In genomic region chr6:33271098-33271607, GRCh38 we compare ENCODE assay signal across 8 cellular contexts. TPM values are rescaled to one million over a fixed set of nuclear protein-coding genes. Genes with fewer than 3 reads are reported as not detected.
A peak's percentile ranks its signal among the peaks of the same experiment; 100 is the strongest.
DNase-seq lines count a peak whose midpoint lies in the region; ATAC-seq and TF ChIP-seq lines count a peak whose summit lies in the region.

No MANE protein-coding gene starts in this region.

- H3K4me3 Mint-ChIP-seq in CD4-positive, alpha-beta memory T cell = peak overlapping the region; percentile 96 to 100 (median 98)

- H3K4me1 Mint-ChIP-seq in CD4-positive, alpha-beta memory T cell = peaks cover 38 to 72% (median 56%) of the 10 kb centered on the region in 4 donors

- H3K4me1 ChIP-seq in CD4-positive, alpha-beta memory T cell (ENCODE audit: insufficient read depth, low read length) = peaks cover 57% of the 10 kb centered on the region
- peaks cover 61% of the 10 kb centered on the region for H3K4me1 ChIP-seq in left ventricle myocardium inferior

- peak; percentile 10 for ATAC-seq in HG02588 (IDR thresholded peaks at IDR 0.05; ENCODE audit: unreplicated experiment)

- H3K4me3 ChIP-seq in CD4-positive, alpha-beta memory T cell (ENCODE audit: low read length in 2 of 2) = peak overlapping the region; percentile 75 to 90
- peak overlapping the region; percentile 79 for H3K4me3 ChIP-seq in WERI-Rb-1 (ENCODE audit: low read depth, low read length)
- H3K4me3 ChIP-seq in left ventricle myocardium inferior = peak overlapping the region; percentile 79
- peak overlapping the region; percentile 51 to 88 (median 79) for H3K4me3 ChIP-seq in skin epidermis

- POLR2A ChIA-PET in CD4-positive, alpha-beta memory T cell (lab: Charles Lee; ENCODE audit: partially characterized antibody) = interaction anchor here (0.6 to 5.4 kb wide), 37 partner anchors 9 to 1299 kb away, joined by 3 to 116 read pairs (median 7); partner anchors contain the start of genes BAK1, BRD2, CUTA and DXO

- H3K27me3 ChIP-seq in CD4-positive, alpha-beta memory T cell (ENCODE audit: insufficient read depth, low read length) = no peaks in the 10 kb centered on the region
- H3K27me3 ChIP-seq in WERI-Rb-1 (ENCODE audit: insufficient read depth, low read depth, severe bottlenecking) = no peaks in the 10 kb centered on the region
- no peaks in the 10 kb centered on the region for H3K27me3 ChIP-seq in left ventricle myocardium inferior (ENCODE audit: low read depth)

- peaks cover 0 to 5% (median 0%) of the 10 kb centered on the region in 8 donors for H3K9me3 Mint-ChIP-seq in CD4-positive, alpha-beta memory T cell

- no peaks in the 10 kb centered on the region for H3K9me3 ChIP-seq in CD4-positive, alpha-beta memory T cell (ENCODE audit: control insufficient read depth in 1 of 2, low read length in 2 of 2)
- H3K9me3 ChIP-seq in WERI-Rb-1 (ENCODE audit: severe bottlenecking) = no peaks in the 10 kb centered on the region
- no peaks in the 10 kb centered on the region for H3K9me3 ChIP-seq in left ventricle myocardium inferior (replicated peaks)

- H3K36me3 ChIP-seq in CD4-positive, alpha-beta memory T cell (ENCODE audit: insufficient read depth, low read length) = peaks cover 60% of the 10 kb centered on the region
- peaks cover 82% of the 10 kb centered on the region for H3K36me3 ChIP-seq in WERI-Rb-1
- peaks cover 68% of the 10 kb centered on the region for H3K36me3 ChIP-seq in left ventricle myocardium inferior

- peak overlapping the region; percentile 97 to 100 (median 99) for H3K27ac Mint-ChIP-seq in CD4-positive, alpha-beta memory T cell

- H3K27ac ChIP-seq in CD4-positive, alpha-beta memory T cell (ENCODE audit: low read depth, low read length) = peak overlapping the region; percentile 85
- H3K27ac ChIP-seq in WERI-Rb-1 (peak overlapping the region; percentile 99), left ventricle myocardium inferior (replicated peaks) (peak overlapping the region; percentile 97), skin epidermis (peak overlapping the region; percentile 90 to 99 (median 96))

- CTCF ChIA-PET in CD4-positive, alpha-beta memory T cell (lab: Charles Lee; ENCODE audit: partially characterized antibody) = interaction anchor here (1.0 to 4.7 kb wide), 10 partner anchors 10 to 120 kb away, joined by 3 to 35 read pairs (median 10); partner anchors contain the start of genes PFDN6, RGL2, TAPBP and WDR46

- no peak for DNase-seq in CD4-positive, alpha-beta memory T cell
- no peak for DNase-seq in WERI-Rb-1
- DNase-seq in left ventricle myocardium inferior = no peak
- no peak for DNase-seq in pons (ENCODE audit: low spot score)
- no peak for DNase-seq in activated CD4-positive, alpha-beta T cell treated with anti-CD3 and anti-CD28 coated beads for 4 hours
- no peak for DNase-seq in activated gamma-delta T cell (lab: John Stamatoyannopoulos, UW)

- TF ChIP-seq CTCF in WERI-Rb-1 (IDR thresholded peaks at IDR 0.05; ENCODE audit: low read depth, low read length) (no peak), left ventricle myocardium inferior (IDR thresholded peaks at IDR 0.05; ENCODE audit: borderline replicate concordance) (no peak)

- no peaks in the 10 kb centered on the region for H3K27me3 Mint-ChIP-seq in CD4-positive, alpha-beta memory T cell

- intact Hi-C loops in CD4-positive, alpha-beta memory T cell (cut with micrococcal nuclease) = loop anchor here (1.0 to 10.0 kb wide), 9 partner anchors 18 to 1296 kb away; partner anchors contain the start of genes CUTA, DXO, KIFC1 and PFDN6
- intact Hi-C loops in left ventricle myocardium inferior (cut with micrococcal nuclease) = no loop called here

- H3K36me3 Mint-ChIP-seq in CD4-positive, alpha-beta memory T cell = peaks cover 46 to 82% of the 10 kb centered on the region in 2 donors

RNA-seq across cellular contexts. Expression of gene VPS52, which starts 0.5 kb away (rescaled TPM):
- 10 to 100 TPM; 89.4 to 95.7 TPM for total RNA-seq in CD4-positive, alpha-beta memory T cell
- polyA plus RNA-seq in CD4-positive, alpha-beta memory T cell = 10 to 100 TPM; 13.4 to 18.6 TPM
- 35.1 TPM for total RNA-seq in left ventricle myocardium inferior

RNA-seq across cellular contexts. Expression of gene RPS18, which starts 0.7 kb away (rescaled TPM):
- 1,000 to 10,000 TPM; 3,264 to 3,439 TPM for total RNA-seq in CD4-positive, alpha-beta memory T cell
- polyA plus RNA-seq in CD4-positive, alpha-beta memory T cell = 1,000 to 10,000 TPM; 8,832 to 8,968 TPM
- total RNA-seq in left ventricle myocardium inferior = 950 TPM

RNA-seq across cellular contexts. Expression of gene B3GALT4, which starts 5.8 kb away (rescaled TPM):
- 10 to 100 TPM; 43.3 to 46.7 TPM for total RNA-seq in CD4-positive, alpha-beta memory T cell
- 10 to 100 TPM; 22.2 to 30.5 TPM for polyA plus RNA-seq in CD4-positive, alpha-beta memory T cell
- 7.5 TPM for total RNA-seq in left ventricle myocardium inferior

RNA-seq across cellular contexts. Expression of gene WDR46, which starts 17.9 kb away (rescaled TPM):
- total RNA-seq in CD4-positive, alpha-beta memory T cell = 10 to 100 TPM; 60.8 to 66.1 TPM
- polyA plus RNA-seq in CD4-positive, alpha-beta memory T cell = 10 to 100 TPM; 65.8 to 88.9 TPM
- total RNA-seq in left ventricle myocardium inferior = 13.3 TPM

RNA-seq across cellular contexts. Expression of gene PFDN6, which starts 18.2 kb away (rescaled TPM):
- 10 to 100 TPM; 43.6 to 45.5 TPM for total RNA-seq in CD4-positive, alpha-beta memory T cell
- 10 to 100 TPM; 33.1 to 36.7 TPM for polyA plus RNA-seq in CD4-positive, alpha-beta memory T cell
- total RNA-seq in left ventricle myocardium inferior = 47.8 TPM
